Comparison of ENCODE assay signal across 18 cellular contexts in the genomic region with DNA sequence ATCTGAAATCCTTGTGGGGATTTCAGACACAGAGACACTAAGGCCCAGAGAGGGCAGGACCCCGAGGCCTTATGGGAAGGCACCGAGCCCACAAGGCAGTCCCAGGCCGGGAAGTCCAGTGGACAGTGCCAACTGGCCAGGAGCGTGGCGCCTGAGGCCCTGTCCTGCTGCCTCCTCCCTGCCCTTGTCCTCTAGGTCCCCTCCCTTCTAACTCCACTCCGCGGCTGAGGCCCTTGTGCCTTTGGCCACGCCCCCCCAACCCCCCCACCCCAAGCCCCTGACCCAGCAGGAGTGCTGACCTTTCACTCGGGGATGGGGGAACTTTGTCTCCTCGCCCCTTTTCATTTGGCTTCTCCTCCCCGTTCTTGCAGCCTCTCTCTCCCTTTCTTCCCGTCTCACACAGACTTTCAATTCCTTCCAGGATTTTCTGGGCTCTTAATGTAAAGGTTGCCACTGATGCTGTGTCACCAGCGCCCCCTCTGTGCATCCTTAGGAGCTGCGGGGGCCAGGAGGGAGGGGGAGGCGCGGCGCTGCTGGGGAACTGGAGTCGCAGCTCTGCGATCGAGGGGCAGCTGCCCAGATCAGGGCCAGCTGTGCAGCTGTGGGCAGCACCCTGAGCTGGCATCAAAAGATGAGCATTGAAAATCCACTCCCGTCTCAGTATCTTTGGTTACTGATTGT. TPM values are rescaled to one million over a fixed set of nuclear protein-coding genes. Genes with fewer than 3 reads are reported as not detected.
DNase-seq lines count a peak whose midpoint lies in the region; ATAC-seq and TF ChIP-seq lines count a peak whose summit lies in the region.
"Had no signal": no experiment of that assay in that cellular context is flagged by ENCODE, and none has a peak within 500 bp of the region (broad histone marks: within the 10 kb centered on the region; RNA-seq: fewer than 3 reads in every experiment).

No MANE protein-coding gene starts in this region.

- no peak for DNase-seq in BJ (ENCODE audit: low read depth)
- peak in 9 of 10 donors; percentile 51 to 77 (median 70) for DNase-seq in dorsolateral prefrontal cortex
- DNase-seq in midbrain (lab: John Stamatoyannopoulos, UW): peak; percentile 41
- DNase-seq in Caco-2: no peak
- no peak for DNase-seq in activated CD8-positive, alpha-beta memory T cell treated with anti-CD3 and anti-CD28 coated beads, Interleukin-2, amount 50 U/mL, for 48 hours
- DNase-seq in HUDEP-2 (lab: John Stamatoyannopoulos, UW; ENCODE audit: unreplicated experiment in 76 of 76): no peak
- DNase-seq: activated CD4-positive, alpha-beta T cell treated with anti-CD3 and anti-CD28 coated beads, Interleukin-2, amount 50 U/mL, for 1 hour; activated naive CD8-positive, alpha-beta T cell treated with anti-CD3 and anti-CD28 coated beads for 36 hours; kidney; NCI-H510A treated with DMSO at 0.1 percent for 48 hours; ovary; stimulated activated CD4-positive, alpha-beta T cell treated with anti-CD3 and anti-CD28 coated beads, Interleukin-4, amount 100 ng/mL, for 1 hour had no signal

- H4K20me1 ChIP-seq in Loucy (ENCODE audit: insufficient read depth, low read length, poor library complexity, severe bottlenecking): no peaks in the 10 kb centered on the region
- H4K20me1 ChIP-seq: BLaER1 had no signal

- H3K4me3 ChIP-seq in BJ (ENCODE audit: low read depth, low read length): no peak overlapping the region
- no peak overlapping the region for H3K4me3 ChIP-seq in Loucy (ENCODE audit: low read length, poor library complexity, severe bottlenecking)
- H3K4me3 ChIP-seq in dorsolateral prefrontal cortex: peak overlapping the region in 14 of 59 donors; percentile 0 to 35 (median 20)
- no peak overlapping the region for H3K4me3 ChIP-seq in Caco-2 (ENCODE audit: low read depth, low read length)
- H3K4me3 ChIP-seq: BLaER1, HAP-1, ovary, suprapubic skin had no signal

- CTCF ChIA-PET in BJ (lab: Yijun Ruan, JAX) (no interaction called here), Caco-2 (lab: Charles Lee) (no interaction called here)

- no peak overlapping the region for H2AFZ ChIP-seq in Loucy (ENCODE audit: low read length)

- H3F3A ChIP-seq in Loucy (ENCODE audit: low read depth): no peaks in the 10 kb centered on the region

- no peaks in the 10 kb centered on the region for H3K36me3 ChIP-seq in BJ (ENCODE audit: control insufficient read depth, insufficient read depth, low read length)
- no peaks in the 10 kb centered on the region for H3K36me3 ChIP-seq in Loucy (ENCODE audit: insufficient read depth, low read length)
- no peaks in the 10 kb centered on the region for H3K36me3 ChIP-seq in Caco-2 (ENCODE audit: control insufficient read depth, insufficient read depth, low read length)
- H3K36me3 ChIP-seq: BLaER1, HAP-1, ovary, suprapubic skin had no signal

- H3K27me3 Mint-ChIP-seq in Caco-2 (ENCODE audit: insufficient read depth, unreplicated experiment): peaks cover 3% of the 10 kb centered on the region

- no peak for ATAC-seq in HG03175 (IDR thresholded peaks at IDR 0.05; ENCODE audit: unreplicated experiment)

- H3K79me2 ChIP-seq in Loucy (ENCODE audit: insufficient read depth, low read length): no peaks in the 10 kb centered on the region

- no peaks in the 10 kb centered on the region for H3K4me1 ChIP-seq in Loucy (ENCODE audit: insufficient read depth, low read length, poor library complexity, severe bottlenecking)
- no peaks in the 10 kb centered on the region for H3K4me1 ChIP-seq in Caco-2
- H3K4me1 ChIP-seq: BLaER1, HAP-1, suprapubic skin had no signal

- H3K9me3 ChIP-seq in Loucy (ENCODE audit: insufficient read depth, low read depth, low read length) (no peaks in the 10 kb centered on the region), Caco-2 (0 out of 2 replicates have a peak, but pooled peaks cover 2% of the 10 kb centered on the region)
- H3K9me3 ChIP-seq: BLaER1, HAP-1, ovary, suprapubic skin had no signal

- TF ChIP-seq CTCF in BJ (IDR thresholded peaks at IDR 0.05; ENCODE audit: insufficient read depth, low read depth, low read length) (0 out of 2 replicates have a peak, but pooled peaks have one; percentile 14), Loucy (conservative IDR thresholded peaks at IDR 0.05; ENCODE audit: low read length) (peak; percentile 36; the same call in 1 of the 2 replicates), dorsolateral prefrontal cortex (IDR thresholded peaks at IDR 0.05 in 54 of 56, conservative IDR thresholded peaks at IDR 0.05 in 2 of 56; ENCODE audit: low read depth in 1 of 56, partially characterized antibody in 56 of 56) (peak in 54 of 56 donors; percentile 23 to 70 (median 52)), Caco-2 (IDR thresholded peaks at IDR 0.05; ENCODE audit: insufficient read depth in 1 of 2, low read depth in 1 of 2, low read length in 1 of 2, severe bottlenecking in 1 of 2, unreplicated experiment in 1 of 2) (peak in 1 of 2 experiments; percentile 15)

- intact Hi-C loops in dorsolateral prefrontal cortex (cut with DNase I) (no loop called here), Caco-2 (cut with micrococcal nuclease; ENCODE audit: unreplicated experiment) (no loop called here)

- H3K27me3 ChIP-seq in BJ (ENCODE audit: control insufficient read depth, insufficient read depth, low read length) (peaks cover 6% of the 10 kb centered on the region), Loucy (ENCODE audit: insufficient read depth, low read length, poor library complexity, severe bottlenecking) (no peaks in the 10 kb centered on the region), dorsolateral prefrontal cortex (peaks cover 0 to 4% (median 0%) of the 10 kb centered on the region in 45 donors), Caco-2 (replicated peaks; ENCODE audit: control insufficient read depth, insufficient read depth, low read length) (no peaks in the 10 kb centered on the region)
- H3K27me3 ChIP-seq: BLaER1, ovary had no signal

- no peak overlapping the region for H3K4me2 ChIP-seq in Loucy (ENCODE audit: low read depth, low read length, poor library complexity, severe bottlenecking)
- H3K4me2 ChIP-seq: BLaER1 had no signal

- H3K27ac Mint-ChIP-seq in Caco-2 (ENCODE audit: unreplicated experiment): no peak overlapping the region
- H3K27ac Mint-ChIP-seq: activated naive CD8-positive, alpha-beta T cell treated with anti-CD3 and anti-CD28 coated beads for 36 hours had no signal

- H3K9me2 ChIP-seq in Loucy (replicated peaks; ENCODE audit: low read depth, low read length): no peaks in the 10 kb centered on the region

- no peak overlapping the region for H3K4me3 Mint-ChIP-seq in Caco-2 (ENCODE audit: unreplicated experiment)
- H3K4me3 Mint-ChIP-seq: activated naive CD8-positive, alpha-beta T cell treated with anti-CD3 and anti-CD28 coated beads for 36 hours had no signal

- H3K4me1 Mint-ChIP-seq in Caco-2 (ENCODE audit: low read depth, unreplicated experiment): peaks cover 9% of the 10 kb centered on the region
- H3K4me1 Mint-ChIP-seq: activated naive CD8-positive, alpha-beta T cell treated with anti-CD3 and anti-CD28 coated beads for 36 hours had no signal

- no peaks in the 10 kb centered on the region for H3K36me3 Mint-ChIP-seq in Caco-2 (ENCODE audit: insufficient read depth, unreplicated experiment)
- H3K36me3 Mint-ChIP-seq: activated naive CD8-positive, alpha-beta T cell treated with anti-CD3 and anti-CD28 coated beads for 36 hours had no signal

- H3K9me3 Mint-ChIP-seq in Caco-2 (ENCODE audit: unreplicated experiment): no peaks in the 10 kb centered on the region
- H3K9me3 Mint-ChIP-seq: activated naive CD8-positive, alpha-beta T cell treated with anti-CD3 and anti-CD28 coated beads for 36 hours had no signal

- POLR2A ChIA-PET in BJ (lab: Charles Lee): no interaction called here
- POLR2A ChIA-PET in Caco-2 (lab: Charles Lee): no interaction called here

- peak overlapping the region in 50 of 59 donors; percentile 3 to 87 (median 66) for H3K27ac ChIP-seq in dorsolateral prefrontal cortex
- H3K27ac ChIP-seq: BLaER1, ovary, suprapubic skin had no signal

- no peak overlapping the region for H3K9ac ChIP-seq in Loucy (ENCODE audit: low read depth, low read length, poor library complexity, severe bottlenecking)
- H3K9ac ChIP-seq: BLaER1 had no signal

- BruUV-seq in Caco-2 (replicated peaks; lab: Mats Ljungman, UMichigan): no TSS peak

RNA-seq across cellular contexts. Expression of a gene that starts 29.1 kb away (rescaled TPM):
- not detected in 2 replicates for polyA plus RNA-seq in BJ (2011; rRNA removed)
- polyA minus RNA-seq in BJ (2011; rRNA and poly(A)+ RNA removed): not detected in 2 replicates
- total RNA-seq in dorsolateral prefrontal cortex (10 to 100 TPM in 117 of 120 experiments, 1 to 10 TPM in 3; 8.3 to 43.9 (median 24.7) TPM), Caco-2 (2022) (not detected in 2 replicates)
- total RNA-seq: activated naive CD8-positive, alpha-beta T cell treated with anti-CD3 and anti-CD28 coated beads for 36 hours; kidney; M059J had no signal

RNA-seq across cellular contexts. Expression of a gene that starts 31.5 kb away (rescaled TPM):
- polyA plus RNA-seq in BJ (2011; rRNA removed): not detected in 2 replicates
- polyA minus RNA-seq in BJ (2011; rRNA and poly(A)+ RNA removed): not detected in 2 replicates
- total RNA-seq in dorsolateral prefrontal cortex (1 to 10 TPM in 59 of 120 experiments, under 1 TPM in 58, not detected in 3; 0.14 to 4.9 (median 1.0) TPM), Caco-2 (2022) (not detected in 2 replicates)
- total RNA-seq: activated naive CD8-positive, alpha-beta T cell treated with anti-CD3 and anti-CD28 coated beads for 36 hours; kidney; M059J; ovary; suprapubic skin had no signal
- polyA plus RNA-seq: ovary had no signal

Comparison
In these comparisons a context has a peak if more than half of its experiments do, and no peak if none do; other contexts are left out.
1. DNase-seq: peak in dorsolateral prefrontal cortex (9 of 10) and midbrain (single experiment); none in BJ (single experiment), Caco-2 (0 of 2), activated CD8-positive, alpha-beta memory T cell treated with anti-CD3 and anti-CD28 coated beads, Interleukin-2, amount 50 U/mL, for 48 hours (single experiment) and HUDEP-2 (0 of 76).